ENCODE assay signal across 1 cellular context in genomic region chr1:167723707-167724323, GRCh38.
TF ChIP-seq lines count a peak whose summit lies in the region.

No MANE protein-coding gene starts in this region.

TF ChIP-seq in HEK293, 187 proteins besides CTCF, POLR2A, EP300 and RAD21 (continued from another document):
- no peak for TF ChIP-seq ZNF280C (tag by site-specific recombination; IDR thresholded peaks at IDR 0.05)
- peak; percentile 97 for TF ChIP-seq SCRT2 (tag by site-specific recombination; IDR thresholded peaks at IDR 0.05)
- TF ChIP-seq ZNF114 (tag by site-specific recombination; IDR thresholded peaks at IDR 0.05) = no peak
- no peak for TF ChIP-seq ZNF211 (tag by site-specific recombination; IDR thresholded peaks at IDR 0.05; ENCODE audit: low read depth)
- TF ChIP-seq OSR2 (tag by site-specific recombination; IDR thresholded peaks at IDR 0.05) = peak; percentile 82
- TF ChIP-seq ZNF776 (tag by site-specific recombination; IDR thresholded peaks at IDR 0.05; ENCODE audit: borderline replicate concordance) = no peak
- TF ChIP-seq ZNF555 (tag by site-specific recombination; conservative IDR thresholded peaks at IDR 0.05) = no peak
- TF ChIP-seq ZNF223 (tag by site-specific recombination; IDR thresholded peaks at IDR 0.05) = no peak
- no peak for TF ChIP-seq ZNF174 (tag by site-specific recombination; IDR thresholded peaks at IDR 0.05)
- TF ChIP-seq EGR2 (tag by site-specific recombination; IDR thresholded peaks at IDR 0.05; ENCODE audit: low read depth) = peak; percentile 93
- no peak for TF ChIP-seq ZXDB (tag by site-specific recombination; IDR thresholded peaks at IDR 0.05)
- no peak for TF ChIP-seq GFI1B (tag by site-specific recombination; IDR thresholded peaks at IDR 0.05)
- TF ChIP-seq ZFHX2 (tag by site-specific recombination; conservative IDR thresholded peaks at IDR 0.05) = peak; percentile 86
